Comparison of ENCODE assay signal across 1 cellular context in genomic region chr4:151671541-151672059, GRCh38.
A peak's percentile ranks its signal among the peaks of the same experiment; 100 is the strongest.
TF ChIP-seq lines count a peak whose summit lies in the region.

No MANE protein-coding gene starts in this region.

TF ChIP-seq in SK-N-SH treated with all-trans-retinoic acid at 6 μM for 48 hours, 23 proteins besides CTCF, POLR2A, EP300 and RAD21 (continued from another document):
- no peak for TF ChIP-seq CSRNP3 (CRISPR knock-in tag; IDR thresholded peaks at IDR 0.05)
- no peak for TF ChIP-seq ZFP3 (CRISPR knock-in tag; IDR thresholded peaks at IDR 0.05)
- TF ChIP-seq ISL1 (CRISPR knock-in tag; IDR thresholded peaks at IDR 0.05) = peak; percentile 6; the same call in 1 of the 2 replicates
- no peak for TF ChIP-seq TSHZ2 (CRISPR knock-in tag; IDR thresholded peaks at IDR 0.05)
TF ChIP-seq in SK-N-SH treated with all-trans-retinoic acid at 6 μM for 48 hours: peak in this region for 1.
